In genomic region chrX:16579517-16579916, GRCh38 we compare ENCODE assay signal across 11 cellular contexts.
"Had no signal": no experiment of that assay in that cellular context is flagged by ENCODE, and none has a peak within 500 bp of the region (broad histone marks: within the 10 kb centered on the region; RNA-seq: fewer than 3 reads in every experiment).

No MANE protein-coding gene starts in this region.

- H3K27me3 Mint-ChIP-seq: activated CD4-positive, alpha-beta memory T cell treated with anti-CD3 and anti-CD28 coated beads, Interleukin-2, amount 10 ng/mL, durations not matched to agents 7 days and 5 days had no signal

- H3K4me1 Mint-ChIP-seq: activated CD4-positive, alpha-beta memory T cell treated with anti-CD3 and anti-CD28 coated beads, Interleukin-2, amount 10 ng/mL, durations not matched to agents 7 days and 5 days had no signal

- ATAC-seq: gastrocnemius medialis; natural killer cell treated with Interleukin-12 subunit alpha and Interleukin-12 subunit beta and Interleukin-15 and Interleukin-18, amount 100 ng/mL, for 72 hours had no signal

- H3K27me3 ChIP-seq: ascending aorta, vagina had no signal

- H3K4me1 ChIP-seq: ascending aorta, gastrocnemius medialis, vagina had no signal

- H3K27ac ChIP-seq: ascending aorta, gastrocnemius medialis, vagina had no signal

- H3K27ac Mint-ChIP-seq: activated CD4-positive, alpha-beta memory T cell treated with anti-CD3 and anti-CD28 coated beads, Interleukin-2, amount 10 ng/mL, durations not matched to agents 7 days and 5 days; natural killer cell treated with Interleukin-12 subunit alpha and Interleukin-12 subunit beta and Interleukin-15 and Interleukin-18, amount 100 ng/mL, for 72 hours; T-helper 2 cell treated with Interferon-gamma antibody and Interleukin-4, amounts not matched to agents 5 μg/mL and 100 μg/mL, for 36 hours had no signal

- DNase-seq: activated CD4-positive, alpha-beta memory T cell treated with anti-CD3 and anti-CD28 coated beads, Interleukin-2, amount 10 ng/mL, durations not matched to agents 7 days and 5 days; activated CD8-positive, alpha-beta memory T cell treated with anti-CD3 and anti-CD28 coated beads, Interleukin-2, amount 50 U/mL, for 4 hours; activated naive CD4-positive, alpha-beta T cell; gastrocnemius medialis; hippocampal formation; stimulated activated CD4-positive, alpha-beta T cell treated with anti-CD3 and anti-CD28 coated beads, Interleukin-15, amount 100 ng/mL, for 24 hours; SW 1271 had no signal

- H3K36me3 ChIP-seq: ascending aorta, gastrocnemius medialis, vagina had no signal

- H3K9me3 ChIP-seq: ascending aorta had no signal

- H3K36me3 Mint-ChIP-seq: natural killer cell treated with Interleukin-12 subunit alpha and Interleukin-12 subunit beta and Interleukin-15 and Interleukin-18, amount 100 ng/mL, for 72 hours had no signal

- H3K4me3 Mint-ChIP-seq: activated CD4-positive, alpha-beta memory T cell treated with anti-CD3 and anti-CD28 coated beads, Interleukin-2, amount 10 ng/mL, durations not matched to agents 7 days and 5 days; natural killer cell treated with Interleukin-12 subunit alpha and Interleukin-12 subunit beta and Interleukin-15 and Interleukin-18, amount 100 ng/mL, for 72 hours; T-helper 2 cell treated with Interferon-gamma antibody and Interleukin-4, amounts not matched to agents 5 μg/mL and 100 μg/mL, for 36 hours had no signal

- H3K4me3 ChIP-seq: ascending aorta, gastrocnemius medialis, vagina had no signal
